13 cellular contexts compared by ENCODE assay signal in the genomic region with DNA sequence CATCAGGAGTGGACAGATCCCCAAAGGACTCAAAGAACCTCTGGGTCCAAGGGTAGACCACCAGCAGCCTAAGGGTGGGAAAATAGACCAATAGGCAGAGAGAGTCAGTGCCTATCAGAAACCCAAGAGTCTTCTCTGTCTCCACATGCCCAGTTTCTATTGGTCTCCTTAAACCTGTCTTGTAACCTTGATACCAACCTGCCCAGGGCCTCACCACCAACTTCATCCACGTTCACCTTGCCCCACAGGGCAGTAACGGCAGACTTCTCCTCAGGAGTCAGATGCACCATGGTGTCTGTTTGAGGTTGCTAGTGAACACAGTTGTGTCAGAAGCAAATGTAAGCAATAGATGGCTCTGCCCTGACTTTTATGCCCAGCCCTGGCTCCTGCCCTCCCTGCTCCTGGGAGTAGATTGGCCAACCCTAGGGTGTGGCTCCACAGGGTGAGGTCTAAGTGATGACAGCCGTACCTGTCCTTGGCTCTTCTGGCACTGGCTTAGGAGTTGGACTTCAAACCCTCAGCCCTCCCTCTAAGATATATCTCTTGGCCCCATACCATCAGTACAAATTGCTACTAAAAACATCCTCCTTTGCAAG. TPM values are rescaled to one million over a fixed set of nuclear protein-coding genes. Genes with fewer than 3 reads are reported as not detected.
DNase-seq lines count a peak whose midpoint lies in the region; ATAC-seq, FAIRE-seq and TF ChIP-seq lines count a peak whose summit lies in the region.
"Had no signal": no experiment of that assay in that cellular context is flagged by ENCODE, and none has a peak within 500 bp of the region (broad histone marks: within the 10 kb centered on the region; RNA-seq: fewer than 3 reads in every experiment).

TSS of gene HBB (minus strand) at position 340 of the 596 bp plus-strand sequence. CDS start at position 290, 50 bp downstream.

- FAIRE-seq in K562 (lab: Jason Lieb, UNC): no peak

- H3K36me3 ChIP-seq in K562 (ENCODE audit: control insufficient read depth, insufficient read depth, low read length) (no peaks in the 10 kb centered on the region), right lobe of liver (no peaks in the 10 kb centered on the region), tibial nerve (no peaks in the 10 kb centered on the region)
- H3K36me3 ChIP-seq: prostate gland had no signal

- H4K20me1 ChIP-seq in K562 (replicated peaks; ENCODE audit: control insufficient read depth, insufficient read depth, low read length): no peaks in the 10 kb centered on the region

- no peaks in the 10 kb centered on the region for H3K9me1 ChIP-seq in K562 (ENCODE audit: control insufficient read depth, insufficient read depth, low read length)

- H3K27me3 ChIP-seq in K562 (ENCODE audit: control insufficient read depth in 2 of 2, insufficient read depth in 2 of 2, low read length in 2 of 2) (no peaks in the 10 kb centered on the region), right lobe of liver (no peaks in the 10 kb centered on the region), tibial nerve (no peaks in the 10 kb centered on the region)

- H3K4me3 ChIP-seq in K562 (no peak within 1 kb of the TSS), right lobe of liver (no peak within 1 kb of the TSS), tibial nerve (no peak within 1 kb of the TSS)
- H3K4me3 ChIP-seq: prostate gland had no signal

- ATAC-seq in K562: no peak
- ATAC-seq in right lobe of liver: peak in 1 of 4 donors; percentile 28
- ATAC-seq in GM21381 (IDR thresholded peaks at IDR 0.05; ENCODE audit: unreplicated experiment): no peak

- H3K4me1 ChIP-seq in K562 (replicated peaks in 1 of 2; ENCODE audit: control insufficient read depth in 2 of 2, insufficient read depth in 2 of 2, low read length in 2 of 2): peaks cover 9 to 17% of the 10 kb centered on the region in 2 experiments; a peak in 4 of 5 replicates
- H3K4me1 ChIP-seq in right lobe of liver: no peaks in the 10 kb centered on the region
- H3K4me1 ChIP-seq in tibial nerve: no peaks in the 10 kb centered on the region
- H3K4me1 ChIP-seq: prostate gland had no signal

- TF ChIP-seq RAD21 in K562 (CRISPR knock-in tag; conservative IDR thresholded peaks at IDR 0.05 in 1 of 2, IDR thresholded peaks at IDR 0.05 in 1 of 2): no peak

- WGBS in K562 (ENCODE audit: insufficient coverage, low coverage, missing lambda C conversion rate): 93% methylated on average over 3 of the region's 3 CpGs
- 48% methylated on average over 3 of the region's 3 CpGs for WGBS in right lobe of liver (ENCODE audit: insufficient coverage, low coverage, low lambda C conversion rate, missing lambda C conversion rate)
- 90 to 98% methylated on average over 3 of the region's 3 CpGs for WGBS in tibial nerve, 2 donors

- no peak within 1 kb of the TSS for H3K4me2 ChIP-seq in K562 (ENCODE audit: insufficient read depth, low read length)

- TF ChIP-seq EP300 in K562 (IDR thresholded peaks at IDR 0.05; ENCODE audit: low read length): no peak
- TF ChIP-seq EP300 in tibial nerve (IDR thresholded peaks at IDR 0.05): no peak

- no peak for TF ChIP-seq CTCF in K562 (IDR thresholded peaks at IDR 0.05 in 2 of 3, conservative IDR thresholded peaks at IDR 0.05 in 1 of 3; ENCODE audit: insufficient read depth in 2 of 3, low read depth in 1 of 3, low read length in 3 of 3)
- no peak for TF ChIP-seq CTCF in right lobe of liver (IDR thresholded peaks at IDR 0.05)
- no peak for TF ChIP-seq CTCF in tibial nerve (IDR thresholded peaks at IDR 0.05)

- CTCF ChIA-PET in K562 (lab: Yijun Ruan, JAX; ENCODE audit: low intra/inter-chr PET ratio): interaction anchor here (0.7 kb wide), 1 partner anchor 104 kb away, joined by 3 read pairs; no protein-coding TSS in a partner anchor

- no TSS peak for BruUV-seq in K562 (replicated peaks; lab: Mats Ljungman, UMichigan)

- no peak for TF ChIP-seq POLR2A in K562 (conservative IDR thresholded peaks at IDR 0.05)
- TF ChIP-seq POLR2A in right lobe of liver (IDR thresholded peaks at IDR 0.05): no peak
- TF ChIP-seq POLR2A in tibial nerve (IDR thresholded peaks at IDR 0.05): no peak

- H3K27ac ChIP-seq in K562 (ENCODE audit: extremely low read depth, low read depth, low read length): no peak within 1 kb of the TSS
- H3K27ac ChIP-seq in right lobe of liver: no peak within 1 kb of the TSS
- H3K27ac ChIP-seq in tibial nerve: no peak within 1 kb of the TSS
- H3K27ac ChIP-seq: prostate gland had no signal

- H3K79me2 ChIP-seq in K562 (ENCODE audit: control insufficient read depth, insufficient read depth, low read length): no peaks in the 10 kb centered on the region

- H3K9me3 ChIP-seq in K562 (replicated peaks; ENCODE audit: control insufficient read depth, insufficient read depth, low read depth, low read length) (no peaks in the 10 kb centered on the region), right lobe of liver (no peaks in the 10 kb centered on the region), tibial nerve (no peaks in the 10 kb centered on the region)
- H3K9me3 ChIP-seq: prostate gland had no signal

- DNase-seq in NCI-H345 treated with DMSO at 0.1 percent for 48 hours (lab: John Stamatoyannopoulos, UW; ENCODE audit: unreplicated experiment) (peak; percentile 82), NCI-H345 (lab: John Stamatoyannopoulos, UW) (no peak), K562 (ENCODE audit: extremely low read depth in 1 of 4, low spot score in 3 of 4) (no peak), right lobe of liver (peak in 1 of 3 donors; percentile 28), tibial nerve (ENCODE audit: low spot score in 2 of 2) (no peak), SK-N-DZ (ENCODE audit: low spot score) (no peak), ACHN (no peak)
- DNase-seq: EL, substantia nigra had no signal

- intact Hi-C loops in K562 (cut with micrococcal nuclease) (no loop called here), right lobe of liver (cut with DNase I) (no loop called here)

- H2AFZ ChIP-seq in K562 (ENCODE audit: low read depth, low read length): peak within 1 kb of the TSS; percentile 25

- H3K9ac ChIP-seq in K562 (ENCODE audit: insufficient read depth in 1 of 2, low read depth in 2 of 2, low read length in 2 of 2): no peak within 1 kb of the TSS

- POLR2A ChIA-PET in K562 (lab: Yijun Ruan, JAX): no interaction called here

- in situ Hi-C loops in K562 (cut with MboI): no loop called here
- in situ Hi-C loops in ACHN (cut with HindIII; ENCODE audit: low pct_ligation_motif_present, low pct_unique_long_range_greater_than_20kb, low sequenced_read_pairs): no loop called here

TF ChIP-seq in K562, 482 proteins besides CTCF, POLR2A, EP300 and RAD21 (continues in another document):
- TF ChIP-seq KAT2B (IDR thresholded peaks at IDR 0.05; ENCODE audit: low read depth, low read length) (no peak), CEBPZ (IDR thresholded peaks at IDR 0.05; ENCODE audit: borderline replicate concordance, low read depth, low read length) (no peak), ZNF274 (IDR thresholded peaks at IDR 0.05; ENCODE audit: borderline replicate concordance, low read depth, low read length) (no peak), MAFG (tag; conservative IDR thresholded peaks at IDR 0.05) (no peak), CBX2 (IDR thresholded peaks at IDR 0.05; ENCODE audit: insufficient read depth, low read length, poor library complexity, severe bottlenecking) (no peak)

RNA-seq across cellular contexts. Expression of gene HBB, which starts in this region (rescaled TPM):
- 0.79 TPM in 1 of 2 replicates, not detected in the other for total RNA-seq in K562 (2011; cell fraction: chromatin; rRNA removed; ENCODE audit: low replicate concordance)
- 0.79 TPM in 1 of 2 replicates, not detected in the other for total RNA-seq in K562 (2011; cell fraction: nucleolus; rRNA removed)
- not detected in 2 replicates for total RNA-seq in K562 (2011; cell fraction: nucleoplasm; rRNA removed)
- total RNA-seq in K562 (2014; rRNA removed) (0.33 TPM in 1 of 2 replicates, not detected in the other), K562 (2014; rRNA removed; fragmentation: Illumina TruSeq; extraction: Trizol) (0.33 and 0.45 TPM in 2 replicates), K562 (2015; rRNA removed; fragmentation: Illumina TruSeq; extraction: Trizol) (not detected in 2 replicates), K562 (2021) (0.72 and 1.5 TPM in 2 replicates), right lobe of liver (1,000 to 10,000 TPM in 1 of 6 experiments, 100 to 1,000 TPM in 2, 10 to 100 TPM in 3; 25.1 to 1,416 (median 146) TPM), tibial nerve (100 to 1,000 TPM in 2 of 4 donors, 10 to 100 TPM in 1, not detected in 1; 61.6 to 425 (median 151) TPM)
- polyA plus RNA-seq in K562 (2011; rRNA removed) (0.23 and 0.46 TPM in 2 replicates), K562 (2014; fragmentation: Illumina TruSeq; extraction: Trizol) (1.0 and 1.1 TPM in 2 replicates), K562 (2014; fragmentation: Nextera tagmentation; extraction: Ambion mirVana) (1 to 10 TPM; 1.2 to 3.4 TPM), K562 (2014; rRNA removed) (0.18 and 1.2 TPM in 2 replicates)
- 0.92 TPM in 1 of 2 replicates, not detected in the other for polyA plus RNA-seq in K562 (2011; cell fraction: cytosol; rRNA removed)
- polyA plus RNA-seq in K562 (2011; cell fraction: nucleus; rRNA removed): 0.72 TPM in 1 of 2 replicates, not detected in the other
- 0.23 and 0.37 TPM in 2 replicates for polyA plus RNA-seq in K562 (2012)
- polyA minus RNA-seq in K562 (2011; rRNA and poly(A)+ RNA removed): not detected in 2 replicates
- polyA minus RNA-seq in K562 (2011; cell fraction: cytosol; rRNA and poly(A)+ RNA removed): not detected in 2 replicates
- not detected in 2 replicates for polyA minus RNA-seq in K562 (2011; cell fraction: nucleus; rRNA and poly(A)+ RNA removed)
- not detected in 2 replicates for polyA plus RNA-seq in SK-N-DZ (2014; cell fraction: cytosol; rRNA removed)
- polyA plus RNA-seq in SK-N-DZ (2014; cell fraction: nucleus; rRNA removed): not detected in 2 replicates
- total RNA-seq: lung microvascular endothelial cell; T-helper 2 cell treated with Interferon-gamma antibody and Interleukin-4, amounts not matched to agents 100 ng/mL and 5 ng/mL, for 36 hours had no signal
